ENCODE assay signal across 8 cellular contexts in the genomic region with DNA sequence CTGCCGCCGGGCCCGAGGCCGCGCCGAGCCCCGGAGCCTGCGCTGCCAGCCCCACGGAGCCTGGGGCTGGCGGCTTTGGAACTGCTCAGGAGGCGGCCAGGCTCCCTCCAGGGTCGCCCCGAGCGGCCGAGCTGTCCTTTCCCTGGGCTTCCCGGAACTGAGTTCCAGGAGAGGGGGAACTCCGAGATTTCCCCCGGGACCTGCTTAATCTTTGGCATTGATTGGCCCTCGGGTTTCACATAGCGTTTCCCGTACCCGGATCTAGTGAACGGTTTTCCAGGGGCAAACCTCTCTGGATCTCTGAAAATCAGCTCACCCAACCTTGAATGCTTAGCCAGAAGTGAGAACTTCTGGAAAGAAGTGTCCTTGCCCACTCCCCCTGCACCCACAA. TPM values are rescaled to one million over a fixed set of nuclear protein-coding genes. Genes with fewer than 3 reads are reported as not detected.
A peak's percentile ranks its signal among the peaks of the same experiment; 100 is the strongest.
DNase-seq lines count a peak whose midpoint lies in the region; ATAC-seq, FAIRE-seq and TF ChIP-seq lines count a peak whose summit lies in the region.

No MANE protein-coding gene starts in this region.

- H3K36me3 ChIP-seq in GM23248 (ENCODE audit: low read depth) (no peaks in the 10 kb centered on the region), OCI-LY1 (ENCODE audit: insufficient read depth, low read length) (no peaks in the 10 kb centered on the region; the same call in 1 of the 2 replicates)

- WGBS in GM23248 (ENCODE audit: low coverage in 1 of 2, low lambda C conversion rate in 2 of 2, missing lambda C conversion rate in 2 of 2), 2 experiments: 0 to 1% methylated on average over 21 to 22 of the region's 23 CpGs

- in situ Hi-C loops in GM23248 (cut with MboI): no loop called here

- H3K27me3 ChIP-seq in GM23248 (replicated peaks; ENCODE audit: insufficient read depth) (no peaks in the 10 kb centered on the region), OCI-LY1 (ENCODE audit: insufficient read depth, low read length) (peaks cover 5% of the 10 kb centered on the region; the same call in 1 of the 2 replicates)

- H3K4me1 Mint-ChIP-seq in naive B cell: peaks cover 21 to 49% (median 30%) of the 10 kb centered on the region in 3 donors

- H3K9me3 Mint-ChIP-seq in naive B cell: no peaks in the 10 kb centered on the region

- TF ChIP-seq CTCF in D721Med (IDR thresholded peaks at IDR 0.05; ENCODE audit: insufficient read depth, missing control alignments) (no peak), OCI-LY1 (IDR thresholded peaks at IDR 0.05; ENCODE audit: low read length) (no peak)

- H3K4me2 ChIP-seq in GM23248 (ENCODE audit: unreplicated experiment) (peak overlapping the region; percentile 89), OCI-LY1 (ENCODE audit: low read length) (peak overlapping the region; percentile 77)

- no peaks in the 10 kb centered on the region for H3K27me3 Mint-ChIP-seq in naive B cell

- H3K9me2 ChIP-seq in GM23248 (ENCODE audit: insufficient read depth) (no peaks in the 10 kb centered on the region), OCI-LY1 (ENCODE audit: low read depth, low read length) (no peaks in the 10 kb centered on the region)

- peak; percentile 47 for DNase-seq in D721Med (ENCODE audit: insufficient read length, low spot score)
- DNase-seq in GM23248: peak; percentile 82
- DNase-seq in dermis blood vessel endothelial cell: peak; percentile 71
- DNase-seq in naive B cell: no peak
- DNase-seq in stimulated activated naive CD4-positive, alpha-beta T cell treated with Interleukin-2 at 50 U/mL for 16 hours (lab: John Stamatoyannopoulos, UW): no peak
- no peak for DNase-seq in effector CD8-positive, alpha-beta T cell (lab: John Stamatoyannopoulos, UW)

- H2AFZ ChIP-seq in GM23248 (peak overlapping the region; percentile 52; the same call in 1 of the 2 replicates), OCI-LY1 (ENCODE audit: low read length) (no peak overlapping the region)

- peak overlapping the region; percentile 81 to 93 (median 88) for H3K4me3 Mint-ChIP-seq in naive B cell

- peaks cover 43% of the 10 kb centered on the region for H3K4me1 ChIP-seq in GM23248 (ENCODE audit: insufficient read depth)
- peaks cover 16% of the 10 kb centered on the region for H3K4me1 ChIP-seq in OCI-LY1 (ENCODE audit: insufficient read depth, low read length, severe bottlenecking)

- no peak for ATAC-seq in naive B cell (ENCODE audit: low read depth in 2 of 2)
- no peak for ATAC-seq in GM21367 (IDR thresholded peaks at IDR 0.05; ENCODE audit: unreplicated experiment)

- peaks cover 23% of the 10 kb centered on the region; the same call in 1 of the 2 replicates for H3F3A ChIP-seq in GM23248 (ENCODE audit: insufficient read depth)
- no peaks in the 10 kb centered on the region for H3F3A ChIP-seq in OCI-LY1 (ENCODE audit: insufficient read depth, low read length)

- H3K27ac Mint-ChIP-seq in naive B cell: peak overlapping the region; percentile 71 to 96 (median 94)

- H3K9me3 ChIP-seq in GM23248 (ENCODE audit: low read depth) (no peaks in the 10 kb centered on the region), OCI-LY1 (ENCODE audit: low read length) (no peaks in the 10 kb centered on the region)

- H3K79me2 ChIP-seq in GM23248 (ENCODE audit: insufficient read depth): peaks cover 43% of the 10 kb centered on the region
- no peaks in the 10 kb centered on the region for H3K79me2 ChIP-seq in OCI-LY1 (ENCODE audit: insufficient read depth, low read length)

- H3K9ac ChIP-seq in GM23248: peak overlapping the region; percentile 91
- peak overlapping the region; percentile 76 for H3K9ac ChIP-seq in OCI-LY1 (ENCODE audit: low read length)

- no peaks in the 10 kb centered on the region for H4K20me1 ChIP-seq in GM23248 (ENCODE audit: insufficient read depth)
- H4K20me1 ChIP-seq in OCI-LY1 (ENCODE audit: insufficient read depth, low read length): no peaks in the 10 kb centered on the region

- FAIRE-seq in D721Med (lab: Jason Lieb, UNC): no peak

- H3K4me3 ChIP-seq in GM23248: peak overlapping the region; percentile 78
- H3K4me3 ChIP-seq in OCI-LY1 (ENCODE audit: low read depth, low read length, poor library complexity, severe bottlenecking): peak overlapping the region; percentile 68

- peak overlapping the region; percentile 87 for H3K27ac ChIP-seq in GM23248
- H3K27ac ChIP-seq in OCI-LY1 (ENCODE audit: low read depth, low read length, poor library complexity, severe bottlenecking): no peak overlapping the region

- H3K36me3 Mint-ChIP-seq in naive B cell: no peaks in the 10 kb centered on the region

RNA-seq across cellular contexts. Expression of gene H6PD, which starts 0.5 kb away (rescaled TPM):
- total RNA-seq in GM23248 (2014; rRNA removed; shearing (Covaris generic)): 29.6 and 31.4 TPM in 2 replicates
- 14.5 and 16.1 TPM in 2 replicates for polyA plus RNA-seq in GM23248 (2016; fragmentation: Nextera tagmentation; extraction: Ambion mirVana)
- 21.3 and 32.1 TPM in 2 replicates for total RNA-seq in dermis blood vessel endothelial cell
- 10 to 100 TPM in 5 of 6 donors, 1 to 10 TPM in 1; 6.5 to 16.6 (median 13.6) TPM for polyA plus RNA-seq in naive B cell (ENCODE audit: low read depth in 6 of 6)

RNA-seq across cellular contexts. Expression of gene SPSB1, which starts 57.6 kb away (rescaled TPM):
- total RNA-seq in GM23248 (2014; rRNA removed; shearing (Covaris generic)): 13.5 and 22.7 TPM in 2 replicates
- polyA plus RNA-seq in GM23248 (2016; fragmentation: Nextera tagmentation; extraction: Ambion mirVana): 13.5 and 13.6 TPM in 2 replicates
- total RNA-seq in dermis blood vessel endothelial cell: 19.6 and 35.8 TPM in 2 replicates
- polyA plus RNA-seq in naive B cell (ENCODE audit: low read depth in 6 of 6): 1 to 10 TPM in 3 of 6 donors, under 1 TPM in 2, not detected in 1; 0.61 to 2.2 (median 1.2) TPM

Comparison
In these comparisons a context has a peak if more than half of its experiments do, and no peak if none do; other contexts are left out.
1. DNase-seq: peak in D721Med (single experiment), GM23248 (single experiment) and dermis blood vessel endothelial cell (single experiment); none in naive B cell (single experiment), stimulated activated naive CD4-positive, alpha-beta T cell treated with Interleukin-2 at 50 U/mL for 16 hours (single experiment) and effector CD8-positive, alpha-beta T cell (single experiment).